Comparison of ENCODE assay signal across 8 cellular contexts in genomic region chr6:158819213-158819976, GRCh38. TPM values are rescaled to one million over a fixed set of nuclear protein-coding genes. Genes with fewer than 3 reads are reported as not detected.
DNase-seq lines count a peak whose midpoint lies in the region; ATAC-seq and TF ChIP-seq lines count a peak whose summit lies in the region.

TSS of gene EZR (minus strand) at chr6:158819368. CDS start at chr6:158818093, 1,275 bp downstream.

- TF ChIP-seq CTCF in CD4-positive, alpha-beta T cell (IDR thresholded peaks at IDR 0.05) = no peak
- TF ChIP-seq CTCF in OCI-LY3 (IDR thresholded peaks at IDR 0.05; ENCODE audit: low read depth, low read length) = no peak

- peak within 1 kb of the TSS; percentile 99 for H3K4me3 Mint-ChIP-seq in CD4-positive, alpha-beta T cell

- H3K4me3 ChIP-seq in OCI-LY3 (ENCODE audit: low read length) = peak within 1 kb of the TSS; percentile 89
- H3K4me3 ChIP-seq in esophagus (ENCODE audit: low read depth in 1 of 2, low read length in 2 of 2) = peak within 1 kb of the TSS; percentile 79 to 87
- peak within 1 kb of the TSS; percentile 39 to 73 for H3K4me3 ChIP-seq in muscle layer of duodenum (ENCODE audit: low read depth in 1 of 2, low read length in 2 of 2)

- H2AFZ ChIP-seq in OCI-LY3 (ENCODE audit: low read depth, low read length) = peak within 1 kb of the TSS; percentile 74

- H3K36me3 ChIP-seq in OCI-LY3 (replicated peaks; ENCODE audit: low read depth, low read length) (peaks cover 26% of the 10 kb centered on the region), esophagus (ENCODE audit: control insufficient read depth in 2 of 2, insufficient read depth in 2 of 2, low read length in 1 of 2) (no peaks in the 10 kb centered on the region), muscle layer of duodenum (ENCODE audit: control insufficient read depth in 1 of 2, insufficient read depth in 2 of 2, low read length in 2 of 2) (no peaks in the 10 kb centered on the region)

- H3K4me1 ChIP-seq in OCI-LY3 (ENCODE audit: low read length) = peaks cover 37% of the 10 kb centered on the region
- peaks cover 0 to 3% of the 10 kb centered on the region in 2 donors for H3K4me1 ChIP-seq in esophagus (ENCODE audit: control insufficient read depth in 2 of 2, insufficient read depth in 2 of 2, low read length in 1 of 2)
- peaks cover 9 to 14% of the 10 kb centered on the region in 2 donors for H3K4me1 ChIP-seq in muscle layer of duodenum (ENCODE audit: control insufficient read depth in 1 of 2, insufficient read depth in 2 of 2, low read length in 2 of 2)

- H3K79me2 ChIP-seq in OCI-LY3 (ENCODE audit: low read length) = peaks cover 41% of the 10 kb centered on the region

- peaks cover 3% of the 10 kb centered on the region for H3K9me3 Mint-ChIP-seq in CD4-positive, alpha-beta T cell

- POLR2A ChIA-PET in CD4-positive, alpha-beta T cell (lab: Charles Lee) = interaction anchor here (0.5 to 4.3 kb wide), 14 partner anchors 10 to 128 kb away, joined by 3 to 75 read pairs (median 4); no protein-coding TSS in a partner anchor

- H4K20me1 ChIP-seq in OCI-LY3 (ENCODE audit: insufficient read depth, low read length) = peaks cover 36% of the 10 kb centered on the region

- 9 to 11% methylated on average over 55 to 67 of the region's 67 CpGs for WGBS in esophagus, 2 donors

- DNase-seq in CD4-positive, alpha-beta T cell = peak; percentile 64 to 87 (median 76)
- peak; percentile 80 for DNase-seq in activated T-cell treated with anti-CD3 and anti-CD28 coated beads for 24 hours (ENCODE audit: low read depth)
- peak; percentile 74 to 79 for DNase-seq in stimulated activated CD8-positive, alpha-beta memory T cell treated with anti-CD3 and anti-CD28 coated beads, Interleukin-7, amount 100 ng/mL, for 48 hours (ENCODE audit: extremely low read depth in 1 of 2, low read depth in 1 of 2)

- peak; percentile 58 for ATAC-seq in CD4-positive, alpha-beta T cell (ENCODE audit: poor library complexity)
- ATAC-seq in GM19372 (IDR thresholded peaks at IDR 0.05; ENCODE audit: low read depth, unreplicated experiment) (peak; percentile 58), HG03521 (IDR thresholded peaks at IDR 0.05; ENCODE audit: unreplicated experiment) (peak; percentile 45)

- no peaks in the 10 kb centered on the region for H3K9me3 ChIP-seq in CD4-positive, alpha-beta T cell (ENCODE audit: control insufficient read depth, low read length)
- H3K9me3 ChIP-seq in OCI-LY3 (ENCODE audit: insufficient read depth, low read length) (no peaks in the 10 kb centered on the region), esophagus (ENCODE audit: control insufficient read depth in 2 of 2, insufficient read depth in 1 of 2, low read depth in 1 of 2, low read length in 1 of 2) (no peaks in the 10 kb centered on the region), muscle layer of duodenum (ENCODE audit: control insufficient read depth in 1 of 2, low read length in 2 of 2) (no peaks in the 10 kb centered on the region)

- peak within 1 kb of the TSS; percentile 97 for H3K27ac ChIP-seq in CD4-positive, alpha-beta T cell (ENCODE audit: low read depth, low read length)
- peak within 1 kb of the TSS; percentile 88 for H3K27ac ChIP-seq in OCI-LY3 (ENCODE audit: low read length)
- H3K27ac ChIP-seq in esophagus (ENCODE audit: low read depth in 2 of 2, low read length in 1 of 2) = peak within 1 kb of the TSS; percentile 98 to 100
- H3K27ac ChIP-seq in muscle layer of duodenum (ENCODE audit: low read length) = peak within 1 kb of the TSS; percentile 23

- H3K4me1 Mint-ChIP-seq in CD4-positive, alpha-beta T cell (ENCODE audit: low read depth) = peaks cover 48% of the 10 kb centered on the region

- peak within 1 kb of the TSS; percentile 95 for H3K27ac Mint-ChIP-seq in CD4-positive, alpha-beta T cell

- intact Hi-C loops in CD4-positive, alpha-beta T cell (cut with DNase I, micrococcal nuclease) = loop anchor here in 1 of 2 experiments (1.0 to 5.0 kb wide), 3 partner anchors 42 to 153 kb away; no protein-coding TSS in a partner anchor

- peak within 1 kb of the TSS; percentile 95 for H3K4me2 ChIP-seq in OCI-LY3 (ENCODE audit: low read length)

- H3K27me3 ChIP-seq in CD4-positive, alpha-beta T cell (ENCODE audit: control insufficient read depth, insufficient read depth, low read length) = no peaks in the 10 kb centered on the region
- H3K27me3 ChIP-seq in OCI-LY3 (ENCODE audit: low read depth, low read length) (no peaks in the 10 kb centered on the region), esophagus (ENCODE audit: control insufficient read depth in 1 of 2, insufficient read depth in 2 of 2, low read length in 2 of 2) (no peaks in the 10 kb centered on the region), muscle layer of duodenum (ENCODE audit: low read depth, low read length) (no peaks in the 10 kb centered on the region)

- peaks cover 43% of the 10 kb centered on the region for H3K36me3 Mint-ChIP-seq in CD4-positive, alpha-beta T cell (ENCODE audit: low read depth)

- H3K9ac ChIP-seq in OCI-LY3 (ENCODE audit: low read length) = peak within 1 kb of the TSS; percentile 87

- CTCF ChIA-PET in CD4-positive, alpha-beta T cell (lab: Charles Lee) = interaction anchor here (0.8 to 1.7 kb wide), 3 partner anchors 28 to 139 kb away, joined by 3 to 11 read pairs (median 4); no protein-coding TSS in a partner anchor

- H3K27me3 Mint-ChIP-seq in CD4-positive, alpha-beta T cell = no peaks in the 10 kb centered on the region

RNA-seq across cellular contexts. Expression of gene EZR, which starts in this region (rescaled TPM):
- 100 to 1,000 TPM; 434 to 449 TPM for total RNA-seq in CD4-positive, alpha-beta T cell
- polyA plus RNA-seq in esophagus = 100 to 1,000 TPM; 211 to 257 TPM

Comparison
In these comparisons a context has a peak if more than half of its experiments do, and no peak if none do; other contexts are left out.
1. Peak in every context shown above with its lines: DNase-seq, ATAC-seq, H3K4me3 ChIP-seq and H3K27ac ChIP-seq.
2. H3K27ac ChIP-seq: peak in every context shown above with its lines; median percentile 99 in esophagus; 97 in CD4-positive, alpha-beta T cell; 88 in OCI-LY3; 23 in muscle layer of duodenum.